In genomic region chr1:229094476-229095311, GRCh38 we compare ENCODE assay signal across 15 cellular contexts.
DNase-seq lines count a peak whose midpoint lies in the region; ATAC-seq and TF ChIP-seq lines count a peak whose summit lies in the region.
"Had no signal": no experiment of that assay in that cellular context is flagged by ENCODE, and none has a peak within 500 bp of the region (broad histone marks: within the 10 kb centered on the region; RNA-seq: fewer than 3 reads in every experiment).

No MANE protein-coding gene starts in this region.

- H3K9me2 ChIP-seq in GM23338 (ENCODE audit: insufficient read depth): peaks cover 5% of the 10 kb centered on the region; the same call in 1 of the 2 replicates

- H3K36me3 Mint-ChIP-seq in GM23338 (ENCODE audit: low read depth): peaks cover 8% of the 10 kb centered on the region
- H3K36me3 Mint-ChIP-seq in type B pancreatic cell: no peaks in the 10 kb centered on the region
- H3K36me3 Mint-ChIP-seq: brain; naive thymus-derived CD8-positive, alpha-beta T cell had no signal

- no peak for ATAC-seq in GM23338
- ATAC-seq: activated CD8-positive, alpha-beta T cell treated with anti-CD3 and anti-CD28 coated beads, Interleukin-2, amount 10 ng/mL, durations not matched to agents 7 days and 5 days; effector memory CD8-positive, alpha-beta T cell; naive thymus-derived CD8-positive, alpha-beta T cell had no signal

- H3K27ac ChIP-seq in GM23338 (ENCODE audit: low read depth) (peak overlapping the region; percentile 91), SK-N-MC (no peak overlapping the region), iPS-18a (ENCODE audit: low read length) (peak overlapping the region; percentile 40)

- no peaks in the 10 kb centered on the region for H3K79me2 ChIP-seq in GM23338 (replicated peaks; ENCODE audit: insufficient read depth)

- H3K9me3 Mint-ChIP-seq in GM23338 (peaks cover 6% of the 10 kb centered on the region; the same call in 2 of the 3 replicates), type B pancreatic cell (no peaks in the 10 kb centered on the region)
- H3K9me3 Mint-ChIP-seq: effector memory CD8-positive, alpha-beta T cell had no signal

- H3K4me3 ChIP-seq in GM23338 (no peak overlapping the region), SK-N-MC (no peak overlapping the region), iPS-18a (ENCODE audit: low read length) (no peak overlapping the region)

- H3K36me3 ChIP-seq in GM23338 (ENCODE audit: insufficient read depth) (0 out of 2 replicates have a peak, but pooled peaks cover 3% of the 10 kb centered on the region), SK-N-MC (ENCODE audit: insufficient read depth, low read length) (no peaks in the 10 kb centered on the region), iPS-18a (ENCODE audit: control insufficient read depth, low read depth, low read length) (no peaks in the 10 kb centered on the region)

- H3K27me3 ChIP-seq in GM23338 (ENCODE audit: insufficient read depth) (no peaks in the 10 kb centered on the region), iPS-18a (ENCODE audit: control insufficient read depth, insufficient read depth, low read length) (no peaks in the 10 kb centered on the region)

- peaks cover 7% of the 10 kb centered on the region for H3K27me3 Mint-ChIP-seq in GM23338 (ENCODE audit: insufficient read depth, low read depth, poor library complexity)
- no peaks in the 10 kb centered on the region for H3K27me3 Mint-ChIP-seq in type B pancreatic cell
- H3K27me3 Mint-ChIP-seq: effector memory CD8-positive, alpha-beta T cell had no signal

- H3K4me3 Mint-ChIP-seq in GM23338 (peak overlapping the region; percentile 56; the same call in 1 of the 3 replicates), type B pancreatic cell (peak overlapping the region; percentile 3)
- H3K4me3 Mint-ChIP-seq: activated CD8-positive, alpha-beta T cell treated with anti-CD3 and anti-CD28 coated beads, Interleukin-2, amount 10 ng/mL, durations not matched to agents 7 days and 5 days; brain; effector memory CD8-positive, alpha-beta T cell; naive thymus-derived CD8-positive, alpha-beta T cell had no signal

- H3K9ac ChIP-seq in SK-N-MC (ENCODE audit: insufficient read length) (no peak overlapping the region), iPS-18a (ENCODE audit: low read length) (no peak overlapping the region)

- peak overlapping the region; percentile 41; the same call in 1 of the 2 replicates for H3K4me2 ChIP-seq in GM23338

- TF ChIP-seq CTCF in GM23338 (conservative IDR thresholded peaks at IDR 0.05; ENCODE audit: low read depth in 2 of 2) (no peak), type B pancreatic cell (conservative IDR thresholded peaks at IDR 0.05) (no peak)

- H3K27ac Mint-ChIP-seq in GM23338 (peak overlapping the region; percentile 97), type B pancreatic cell (peak overlapping the region; percentile 98)
- H3K27ac Mint-ChIP-seq: activated CD8-positive, alpha-beta T cell treated with anti-CD3 and anti-CD28 coated beads, Interleukin-2, amount 10 ng/mL, durations not matched to agents 7 days and 5 days; effector memory CD8-positive, alpha-beta T cell had no signal

- H3K9me3 ChIP-seq in SK-N-MC (ENCODE audit: low read depth, low read length): no peaks in the 10 kb centered on the region
- H3K9me3 ChIP-seq in iPS-18a (ENCODE audit: control insufficient read depth, low read depth, low read length): no peaks in the 10 kb centered on the region

- peaks cover 8% of the 10 kb centered on the region for H3F3A ChIP-seq in GM23338 (replicated peaks; ENCODE audit: low read depth)

- no peaks in the 10 kb centered on the region for H4K20me1 ChIP-seq in GM23338 (replicated peaks; ENCODE audit: insufficient read depth)

- peak overlapping the region; percentile 35; the same call in 1 of the 2 replicates for H2AFZ ChIP-seq in GM23338

- DNase-seq in GM23338 (ENCODE audit: low spot score) (no peak), SK-N-MC (ENCODE audit: low read depth, low spot score) (peak; percentile 24), type B pancreatic cell (ENCODE audit: extremely low spot score, unreplicated experiment) (no peak), DMS153 (lab: John Stamatoyannopoulos, UW) (no peak), NCI-H187 (lab: John Stamatoyannopoulos, UW) (no peak), mucosa of gallbladder (ENCODE audit: low spot score) (no peak), middle frontal gyrus (ENCODE audit: extremely low spot score, low spot score) (no peak)
- DNase-seq: activated CD8-positive, alpha-beta T cell treated with anti-CD3 and anti-CD28 coated beads, Interleukin-2, amount 10 ng/mL, durations not matched to agents 7 days and 5 days; activated effector memory CD4-positive, alpha-beta T cell treated with anti-CD3 and anti-CD28 coated beads, Interleukin-2, amount 50 U/mL, for 16 hours; effector memory CD8-positive, alpha-beta T cell; naive thymus-derived CD8-positive, alpha-beta T cell; NCI-H146; SHP77 had no signal

- H3K4me1 ChIP-seq in GM23338 (ENCODE audit: insufficient read depth) (peaks cover 39% of the 10 kb centered on the region), iPS-18a (ENCODE audit: control insufficient read depth, low read depth, low read length) (peaks cover 47% of the 10 kb centered on the region)

- H3K4me1 Mint-ChIP-seq in GM23338: peaks cover 66% of the 10 kb centered on the region
- H3K4me1 Mint-ChIP-seq in type B pancreatic cell (ENCODE audit: unreplicated experiment): peaks cover 46% of the 10 kb centered on the region

TF ChIP-seq in GM23338, 12 proteins besides CTCF, POLR2A, EP300 and RAD21:
- TF ChIP-seq CREB1 (CRISPR knock-in tag; IDR thresholded peaks at IDR 0.05; ENCODE audit: low read depth) (no peak), ZNF331 (CRISPR knock-in tag; IDR thresholded peaks at IDR 0.05; ENCODE audit: low read depth) (no peak), EZH2phosphoT487 (IDR thresholded peaks at IDR 0.05; ENCODE audit: unreplicated experiment) (no peak), EZH2 (IDR thresholded peaks at IDR 0.05; ENCODE audit: low read depth, unreplicated experiment) (no peak), NANOG (IDR thresholded peaks at IDR 0.05; ENCODE audit: borderline replicate concordance) (no peak), REST (IDR thresholded peaks at IDR 0.05; ENCODE audit: unreplicated experiment) (no peak), ETS1 (IDR thresholded peaks at IDR 0.05) (no peak)
TF ChIP-seq in GM23338: peak in this region for 0.
